1 cellular context compared by ENCODE assay signal in the genomic region with DNA sequence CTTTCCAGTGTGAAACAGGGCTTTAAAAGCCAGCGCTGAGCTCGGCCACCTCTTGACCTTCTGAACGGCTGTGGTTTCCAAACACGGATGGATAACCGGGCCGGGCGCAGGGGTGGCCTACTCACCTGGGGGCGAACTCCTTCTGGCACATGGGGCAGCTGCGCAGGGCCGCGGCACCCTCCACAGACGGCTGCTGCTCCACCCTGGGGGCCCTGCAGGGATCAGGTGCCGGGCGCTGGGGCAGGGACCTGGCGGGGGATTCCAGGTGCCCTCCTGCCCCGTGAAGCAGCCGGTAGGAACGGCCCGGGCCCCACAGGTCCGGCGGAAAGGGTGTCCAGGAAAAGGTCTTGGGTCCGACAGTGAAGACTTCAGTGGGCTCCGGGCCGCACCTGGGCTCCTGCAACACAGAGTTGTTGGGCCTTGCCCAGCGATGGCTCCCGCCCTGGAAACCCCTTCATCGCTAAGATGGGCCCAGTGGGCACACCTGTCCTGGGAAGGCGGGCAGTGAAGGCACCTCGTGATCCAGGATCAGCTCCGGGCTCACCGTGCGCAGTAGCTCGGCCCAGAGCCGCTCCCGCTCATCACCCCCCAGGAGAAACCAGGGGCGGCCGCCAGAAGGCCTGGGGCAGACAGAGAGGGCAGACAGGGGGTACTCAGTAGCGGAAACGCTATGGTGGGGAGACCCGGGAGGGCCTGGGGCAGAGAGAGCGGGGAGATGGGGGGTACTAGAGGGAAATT.
A peak's percentile ranks its signal among the peaks of the same experiment; 100 is the strongest.
TF ChIP-seq lines count a peak whose summit lies in the region.

No MANE protein-coding gene starts in this region.

TF ChIP-seq in K562, 482 proteins besides CTCF, POLR2A, EP300 and RAD21 (continued from another document and continues in another):
- TF ChIP-seq HDAC1 (IDR thresholded peaks at IDR 0.05) (0 out of 4 replicates have a peak, but pooled peaks of 1 of the 2 experiments have one; percentile 12), MYC (IDR thresholded peaks at IDR 0.05; ENCODE audit: low read depth, low read length) (no peak), MYC (CRISPR knock-in tag; IDR thresholded peaks at IDR 0.05; ENCODE audit: borderline replicate concordance, low read depth) (0 out of 2 replicates have a peak, but pooled peaks have one; percentile 65), GTF2E2 (tag; IDR thresholded peaks at IDR 0.05) (no peak), TRIM28 (IDR thresholded peaks at IDR 0.05) (no peak), ZFP36 (IDR thresholded peaks at IDR 0.05; ENCODE audit: low read depth, low read length, partially characterized antibody) (no peak), MYNN (IDR thresholded peaks at IDR 0.05) (no peak), MYNN (CRISPR knock-in tag; IDR thresholded peaks at IDR 0.05) (no peak), ZNF175 (CRISPR knock-in tag; IDR thresholded peaks at IDR 0.05; ENCODE audit: low read depth) (no peak), ZNF408 (CRISPR knock-in tag; IDR thresholded peaks at IDR 0.05; ENCODE audit: low read depth) (no peak), FIP1L1 (IDR thresholded peaks at IDR 0.05; ENCODE audit: low read depth, low read length, poor library complexity, severe bottlenecking) (no peak), ZBED1 (IDR thresholded peaks at IDR 0.05) (no peak), POLR2AphosphoS5 (IDR thresholded peaks at IDR 0.05; ENCODE audit: control insufficient read depth, insufficient read depth, low read depth, low read length) (no peak), SMAD1 (IDR thresholded peaks at IDR 0.05; ENCODE audit: low read depth, low read length, partially characterized antibody) (no peak), ESRRA (IDR thresholded peaks at IDR 0.05; ENCODE audit: borderline replicate concordance, low read depth) (no peak), ZNF212 (CRISPR knock-in tag; IDR thresholded peaks at IDR 0.05) (no peak), FOXK1 (CRISPR knock-in tag; IDR thresholded peaks at IDR 0.05; ENCODE audit: borderline replicate concordance) (no peak), ZBTB7A (IDR thresholded peaks at IDR 0.05; ENCODE audit: borderline replicate concordance, control insufficient read depth, low read depth, low read length) (peak; percentile 67; the same call in 1 of the 2 replicates), DMBX1 (CRISPR knock-in tag; IDR thresholded peaks at IDR 0.05; ENCODE audit: borderline replicate concordance) (no peak), ADNP (tag; IDR thresholded peaks at IDR 0.05) (no peak), SRSF3 (IDR thresholded peaks at IDR 0.05; ENCODE audit: insufficient read depth, low read length) (0 out of 2 replicates have a peak, but pooled peaks have one; percentile 30), ZSCAN32 (CRISPR knock-in tag; IDR thresholded peaks at IDR 0.05) (no peak), THRAP3 (IDR thresholded peaks at IDR 0.05; ENCODE audit: borderline replicate concordance) (no peak), NBN (IDR thresholded peaks at IDR 0.05; ENCODE audit: low read depth) (no peak), CXXC5 (CRISPR knock-in tag; IDR thresholded peaks at IDR 0.05) (peak; percentile 18), ZNF586 (CRISPR knock-in tag; conservative IDR thresholded peaks at IDR 0.05) (no peak), HMG20B (CRISPR knock-in tag; IDR thresholded peaks at IDR 0.05) (no peak), KLF1 (tag; IDR thresholded peaks at IDR 0.05) (no peak), SAP30 (IDR thresholded peaks at IDR 0.05; ENCODE audit: borderline replicate concordance, insufficient read depth, low read depth, low read length, poor library complexity, severe bottlenecking) (peak; percentile 42), ELF1 (tag; IDR thresholded peaks at IDR 0.05) (no peak), ESRRB (CRISPR knock-in tag; IDR thresholded peaks at IDR 0.05; ENCODE audit: borderline replicate concordance) (no peak), SAFB (IDR thresholded peaks at IDR 0.05; ENCODE audit: borderline replicate concordance, low read depth, low read length) (no peak), COPS2 (conservative IDR thresholded peaks at IDR 0.05) (no peak), CBX1 (IDR thresholded peaks at IDR 0.05; ENCODE audit: low read depth) (no peak)
- TF ChIP-seq, protein P1, sequence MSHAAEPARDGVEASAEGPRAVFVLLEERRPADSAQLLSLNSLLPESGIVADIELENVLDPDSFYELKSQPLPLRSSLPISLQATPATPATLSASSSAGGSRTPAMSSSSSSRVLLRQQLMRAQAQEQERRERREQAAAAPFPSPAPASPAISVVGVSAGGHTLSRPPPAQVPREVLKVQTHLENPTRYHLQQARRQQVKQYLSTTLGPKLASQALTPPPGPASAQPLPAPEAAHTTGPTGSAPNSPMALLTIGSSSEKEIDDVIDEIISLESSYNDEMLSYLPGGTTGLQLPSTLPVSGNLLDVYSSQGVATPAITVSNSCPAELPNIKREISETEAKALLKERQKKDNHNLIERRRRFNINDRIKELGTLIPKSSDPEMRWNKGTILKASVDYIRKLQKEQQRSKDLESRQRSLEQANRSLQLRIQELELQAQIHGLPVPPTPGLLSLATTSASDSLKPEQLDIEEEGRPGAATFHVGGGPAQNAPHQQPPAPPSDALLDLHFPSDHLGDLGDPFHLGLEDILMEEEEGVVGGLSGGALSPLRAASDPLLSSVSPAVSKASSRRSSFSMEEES (CRISPR knock-in tag; IDR thresholded peaks at IDR 0.05), result peak; percentile 28
- TF ChIP-seq, protein P2, sequence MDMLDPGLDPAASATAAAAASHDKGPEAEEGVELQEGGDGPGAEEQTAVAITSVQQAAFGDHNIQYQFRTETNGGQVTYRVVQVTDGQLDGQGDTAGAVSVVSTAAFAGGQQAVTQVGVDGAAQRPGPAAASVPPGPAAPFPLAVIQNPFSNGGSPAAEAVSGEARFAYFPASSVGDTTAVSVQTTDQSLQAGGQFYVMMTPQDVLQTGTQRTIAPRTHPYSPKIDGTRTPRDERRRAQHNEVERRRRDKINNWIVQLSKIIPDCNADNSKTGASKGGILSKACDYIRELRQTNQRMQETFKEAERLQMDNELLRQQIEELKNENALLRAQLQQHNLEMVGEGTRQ (CRISPR knock-in tag; IDR thresholded peaks at IDR 0.05), result no peak
- TF ChIP-seq, protein P3, sequence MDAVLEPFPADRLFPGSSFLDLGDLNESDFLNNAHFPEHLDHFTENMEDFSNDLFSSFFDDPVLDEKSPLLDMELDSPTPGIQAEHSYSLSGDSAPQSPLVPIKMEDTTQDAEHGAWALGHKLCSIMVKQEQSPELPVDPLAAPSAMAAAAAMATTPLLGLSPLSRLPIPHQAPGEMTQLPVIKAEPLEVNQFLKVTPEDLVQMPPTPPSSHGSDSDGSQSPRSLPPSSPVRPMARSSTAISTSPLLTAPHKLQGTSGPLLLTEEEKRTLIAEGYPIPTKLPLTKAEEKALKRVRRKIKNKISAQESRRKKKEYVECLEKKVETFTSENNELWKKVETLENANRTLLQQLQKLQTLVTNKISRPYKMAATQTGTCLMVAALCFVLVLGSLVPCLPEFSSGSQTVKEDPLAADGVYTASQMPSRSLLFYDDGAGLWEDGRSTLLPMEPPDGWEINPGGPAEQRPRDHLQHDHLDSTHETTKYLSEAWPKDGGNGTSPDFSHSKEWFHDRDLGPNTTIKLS (IDR thresholded peaks at IDR 0.05; ENCODE audit: borderline replicate concordance, low read depth), result no peak
- TF ChIP-seq, protein P4, sequence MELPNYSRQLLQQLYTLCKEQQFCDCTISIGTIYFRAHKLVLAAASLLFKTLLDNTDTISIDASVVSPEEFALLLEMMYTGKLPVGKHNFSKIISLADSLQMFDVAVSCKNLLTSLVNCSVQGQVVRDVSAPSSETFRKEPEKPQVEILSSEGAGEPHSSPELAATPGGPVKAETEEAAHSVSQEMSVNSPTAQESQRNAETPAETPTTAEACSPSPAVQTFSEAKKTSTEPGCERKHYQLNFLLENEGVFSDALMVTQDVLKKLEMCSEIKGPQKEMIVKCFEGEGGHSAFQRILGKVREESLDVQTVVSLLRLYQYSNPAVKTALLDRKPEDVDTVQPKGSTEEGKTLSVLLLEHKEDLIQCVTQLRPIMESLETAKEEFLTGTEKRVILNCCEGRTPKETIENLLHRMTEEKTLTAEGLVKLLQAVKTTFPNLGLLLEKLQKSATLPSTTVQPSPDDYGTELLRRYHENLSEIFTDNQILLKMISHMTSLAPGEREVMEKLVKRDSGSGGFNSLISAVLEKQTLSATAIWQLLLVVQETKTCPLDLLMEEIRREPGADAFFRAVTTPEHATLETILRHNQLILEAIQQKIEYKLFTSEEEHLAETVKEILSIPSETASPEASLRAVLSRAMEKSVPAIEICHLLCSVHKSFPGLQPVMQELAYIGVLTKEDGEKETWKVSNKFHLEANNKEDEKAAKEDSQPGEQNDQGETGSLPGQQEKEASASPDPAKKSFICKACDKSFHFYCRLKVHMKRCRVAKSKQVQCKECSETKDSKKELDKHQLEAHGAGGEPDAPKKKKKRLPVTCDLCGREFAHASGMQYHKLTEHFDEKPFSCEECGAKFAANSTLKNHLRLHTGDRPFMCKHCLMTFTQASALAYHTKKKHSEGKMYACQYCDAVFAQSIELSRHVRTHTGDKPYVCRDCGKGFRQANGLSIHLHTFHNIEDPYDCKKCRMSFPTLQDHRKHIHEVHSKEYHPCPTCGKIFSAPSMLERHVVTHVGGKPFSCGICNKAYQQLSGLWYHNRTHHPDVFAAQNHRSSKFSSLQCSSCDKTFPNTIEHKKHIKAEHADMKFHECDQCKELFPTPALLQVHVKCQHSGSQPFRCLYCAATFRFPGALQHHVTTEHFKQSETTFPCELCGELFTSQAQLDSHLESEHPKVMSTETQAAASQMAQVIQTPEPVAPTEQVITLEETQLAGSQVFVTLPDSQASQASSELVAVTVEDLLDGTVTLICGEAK (IDR thresholded peaks at IDR 0.05), result peak; percentile 10; the same call in 1 of the 2 replicates
- TF ChIP-seq, protein P4 (CRISPR knock-in tag; IDR thresholded peaks at IDR 0.05), result no peak
- TF ChIP-seq, protein P5, sequence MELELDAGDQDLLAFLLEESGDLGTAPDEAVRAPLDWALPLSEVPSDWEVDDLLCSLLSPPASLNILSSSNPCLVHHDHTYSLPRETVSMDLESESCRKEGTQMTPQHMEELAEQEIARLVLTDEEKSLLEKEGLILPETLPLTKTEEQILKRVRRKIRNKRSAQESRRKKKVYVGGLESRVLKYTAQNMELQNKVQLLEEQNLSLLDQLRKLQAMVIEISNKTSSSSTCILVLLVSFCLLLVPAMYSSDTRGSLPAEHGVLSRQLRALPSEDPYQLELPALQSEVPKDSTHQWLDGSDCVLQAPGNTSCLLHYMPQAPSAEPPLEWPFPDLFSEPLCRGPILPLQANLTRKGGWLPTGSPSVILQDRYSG (tag; conservative IDR thresholded peaks at IDR 0.05; ENCODE audit: low read depth), result no peak
- TF ChIP-seq, protein P6, sequence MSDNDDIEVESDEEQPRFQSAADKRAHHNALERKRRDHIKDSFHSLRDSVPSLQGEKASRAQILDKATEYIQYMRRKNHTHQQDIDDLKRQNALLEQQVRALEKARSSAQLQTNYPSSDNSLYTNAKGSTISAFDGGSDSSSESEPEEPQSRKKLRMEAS (CRISPR knock-in tag; IDR thresholded peaks at IDR 0.05), result 0 out of 2 replicates have a peak, but pooled peaks have one; percentile 28
- TF ChIP-seq, protein P7, sequence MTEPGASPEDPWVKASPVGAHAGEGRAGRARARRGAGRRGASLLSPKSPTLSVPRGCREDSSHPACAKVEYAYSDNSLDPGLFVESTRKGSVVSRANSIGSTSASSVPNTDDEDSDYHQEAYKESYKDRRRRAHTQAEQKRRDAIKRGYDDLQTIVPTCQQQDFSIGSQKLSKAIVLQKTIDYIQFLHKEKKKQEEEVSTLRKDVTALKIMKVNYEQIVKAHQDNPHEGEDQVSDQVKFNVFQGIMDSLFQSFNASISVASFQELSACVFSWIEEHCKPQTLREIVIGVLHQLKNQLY (CRISPR knock-in tag; conservative IDR thresholded peaks at IDR 0.05), result no peak
- TF ChIP-seq, protein P8, sequence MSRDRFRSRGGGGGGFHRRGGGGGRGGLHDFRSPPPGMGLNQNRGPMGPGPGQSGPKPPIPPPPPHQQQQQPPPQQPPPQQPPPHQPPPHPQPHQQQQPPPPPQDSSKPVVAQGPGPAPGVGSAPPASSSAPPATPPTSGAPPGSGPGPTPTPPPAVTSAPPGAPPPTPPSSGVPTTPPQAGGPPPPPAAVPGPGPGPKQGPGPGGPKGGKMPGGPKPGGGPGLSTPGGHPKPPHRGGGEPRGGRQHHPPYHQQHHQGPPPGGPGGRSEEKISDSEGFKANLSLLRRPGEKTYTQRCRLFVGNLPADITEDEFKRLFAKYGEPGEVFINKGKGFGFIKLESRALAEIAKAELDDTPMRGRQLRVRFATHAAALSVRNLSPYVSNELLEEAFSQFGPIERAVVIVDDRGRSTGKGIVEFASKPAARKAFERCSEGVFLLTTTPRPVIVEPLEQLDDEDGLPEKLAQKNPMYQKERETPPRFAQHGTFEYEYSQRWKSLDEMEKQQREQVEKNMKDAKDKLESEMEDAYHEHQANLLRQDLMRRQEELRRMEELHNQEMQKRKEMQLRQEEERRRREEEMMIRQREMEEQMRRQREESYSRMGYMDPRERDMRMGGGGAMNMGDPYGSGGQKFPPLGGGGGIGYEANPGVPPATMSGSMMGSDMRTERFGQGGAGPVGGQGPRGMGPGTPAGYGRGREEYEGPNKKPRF (IDR thresholded peaks at IDR 0.05; ENCODE audit: low read depth, low read length), result no peak
